Comparison of ENCODE assay signal across 8 cellular contexts in genomic region chr6:110682460-110682853, GRCh38.
DNase-seq lines count a peak whose midpoint lies in the region; ATAC-seq and TF ChIP-seq lines count a peak whose summit lies in the region.

No MANE protein-coding gene starts in this region.

- peaks cover 7% of the 10 kb centered on the region for H3K4me1 Mint-ChIP-seq in activated T-cell treated with anti-CD3 and anti-CD28 coated beads, Interleukin-2, amount 50 U/mL, for 72 hours (ENCODE audit: low read depth)

- no peaks in the 10 kb centered on the region for H3K79me2 ChIP-seq in OCI-LY3 (ENCODE audit: low read length)

- peak; percentile 77 for TF ChIP-seq CTCF in OCI-LY3 (IDR thresholded peaks at IDR 0.05; ENCODE audit: low read depth, low read length)

- no peaks in the 10 kb centered on the region for H3K36me3 Mint-ChIP-seq in activated T-cell treated with anti-CD3 and anti-CD28 coated beads, Interleukin-2, amount 50 U/mL, for 72 hours (ENCODE audit: insufficient read depth in 2 of 2)

- peak overlapping the region; percentile 89 for H3K27ac Mint-ChIP-seq in activated T-cell treated with anti-CD3 and anti-CD28 coated beads, Interleukin-2, amount 50 U/mL, for 72 hours

- no peak overlapping the region for H2AFZ ChIP-seq in OCI-LY3 (ENCODE audit: low read depth, low read length)

- no peaks in the 10 kb centered on the region for H3K27me3 Mint-ChIP-seq in activated T-cell treated with anti-CD3 and anti-CD28 coated beads, Interleukin-2, amount 50 U/mL, for 72 hours (ENCODE audit: low read depth)

- no peaks in the 10 kb centered on the region for H4K20me1 ChIP-seq in OCI-LY3 (ENCODE audit: insufficient read depth, low read length)

- H3K4me3 Mint-ChIP-seq in activated T-cell treated with anti-CD3 and anti-CD28 coated beads, Interleukin-2, amount 50 U/mL, for 72 hours, result peak overlapping the region in 1 of 2 donors; percentile 35

- ATAC-seq in GM21619 (IDR thresholded peaks at IDR 0.05; ENCODE audit: unreplicated experiment), result peak; percentile 97
- peak; percentile 100 for ATAC-seq in activated T-cell treated with anti-CD3 and anti-CD28 coated beads, Interleukin-2, amount 50 U/mL, for 72 hours (replicated peaks in 1 of 2)

- H3K27me3 ChIP-seq in OCI-LY3 (ENCODE audit: low read depth, low read length), result no peaks in the 10 kb centered on the region

- H3K27ac ChIP-seq in OCI-LY3 (ENCODE audit: low read length), result no peak overlapping the region

- H3K4me3 ChIP-seq in OCI-LY3 (ENCODE audit: low read length), result no peak overlapping the region

- peak; percentile 84 for DNase-seq in EH (ENCODE audit: low read depth)
- DNase-seq in HuH-7.5 (ENCODE audit: low spot score), result peak; percentile 26
- DNase-seq in activated T-cell treated with anti-CD3 and anti-CD28 coated beads, Interleukin-2, amount 50 U/mL, for 72 hours, result peak; percentile 72 to 73
- DNase-seq in fibroblast of the conjunctiva (ENCODE audit: low read depth), result peak; percentile 78
- peak in 38 of 56 donors; percentile 3 to 80 (median 36) for DNase-seq in nucleus accumbens (lab: John Stamatoyannopoulos, UW)
- DNase-seq in ureter (ENCODE audit: low spot score), result peak; percentile 73

- H3K4me2 ChIP-seq in OCI-LY3 (ENCODE audit: low read length), result peak overlapping the region; percentile 51

- H3K9me3 Mint-ChIP-seq in activated T-cell treated with anti-CD3 and anti-CD28 coated beads, Interleukin-2, amount 50 U/mL, for 72 hours, result no peaks in the 10 kb centered on the region

- no peaks in the 10 kb centered on the region for H3K9me3 ChIP-seq in OCI-LY3 (ENCODE audit: insufficient read depth, low read length)

- no peak overlapping the region for H3K9ac ChIP-seq in OCI-LY3 (ENCODE audit: low read length)

- H3K4me1 ChIP-seq in OCI-LY3 (ENCODE audit: low read length), result peaks cover 3% of the 10 kb centered on the region; the same call in 1 of the 2 replicates

- H3K36me3 ChIP-seq in OCI-LY3 (replicated peaks; ENCODE audit: low read depth, low read length), result no peaks in the 10 kb centered on the region

Comparison
In these comparisons a context has a peak if more than half of its experiments do, and no peak if none do; other contexts are left out.
1. DNase-seq: peak in every context shown above with its lines; median percentile 84 in EH; 78 in fibroblast of the conjunctiva; 73 in ureter; 72 in activated T-cell treated with anti-CD3 and anti-CD28 coated beads, Interleukin-2, amount 50 U/mL, for 72 hours; 36 in nucleus accumbens; 26 in HuH-7.5.